In genomic region chr4:165005352-165005751, GRCh38 we compare ENCODE assay signal across 31 cellular contexts. TPM values are rescaled to one million over a fixed set of nuclear protein-coding genes. Genes with fewer than 3 reads are reported as not detected.
"Had no signal": no experiment of that assay in that cellular context is flagged by ENCODE, and none has a peak within 500 bp of the region (broad histone marks: within the 10 kb centered on the region; RNA-seq: fewer than 3 reads in every experiment).

No MANE protein-coding gene starts in this region.

- H3K4me1 Mint-ChIP-seq: brain had no signal

- DNase-seq: activated CD4-positive, alpha-beta memory T cell treated with anti-CD3 and anti-CD28 coated beads, Interleukin-2, amount 10 ng/mL, durations not matched to agents 7 days and 5 days; activated CD4-positive, alpha-beta T cell treated with anti-CD3 and anti-CD28 coated beads for 1 hour; activated CD4-positive, alpha-beta T cell treated with anti-CD3 and anti-CD28 coated beads for 4 hours; activated CD4-positive, alpha-beta T cell treated with anti-CD3 and anti-CD28 coated beads, Interleukin-2, amount 10 ng/mL, durations not matched to agents 7 days and 5 days; activated CD4-positive, alpha-beta T cell treated with anti-CD3 and anti-CD28 coated beads, Interleukin-2, amount 50 U/mL, for 4 hours; activated CD8-positive, alpha-beta memory T cell treated with anti-CD3 and anti-CD28 coated beads, Interleukin-2, amount 50 U/mL, for 48 hours; activated gamma-delta T cell; activated naive CD4-positive, alpha-beta T cell; activated naive CD4-positive, alpha-beta T cell treated with anti-CD3 and anti-CD28 coated beads, Interleukin-2, amount 10 ng/mL, durations not matched to agents 7 days and 5 days; activated naive CD8-positive, alpha-beta T cell treated with anti-CD3 and anti-CD28 coated beads, Interleukin-2, amount 10 ng/mL, durations not matched to agents 7 days and 5 days; activated T-cell treated with anti-CD3 and anti-CD28 coated beads for 4 hours; activated T-cell treated with anti-CD3 and anti-CD28 coated beads, Interleukin-2, amount 50 U/mL, for 24 hours; activated T-cell treated with anti-CD3 and anti-CD28 coated beads, Interleukin-2, amount 50 U/mL, for 72 hours; caudate nucleus; cortex of kidney; dermis blood vessel endothelial cell; effector CD4-positive, alpha-beta T cell; effector memory CD8-positive, alpha-beta T cell; erythroblast; foreskin keratinocyte; gastrocnemius medialis; heart right ventricle; T-helper 2 cell had no signal

- H3K27ac ChIP-seq: ascending aorta, esophagus muscularis mucosa, foreskin keratinocyte, gastrocnemius medialis, heart right ventricle had no signal

- H3K36me3 Mint-ChIP-seq: activated naive CD4-positive, alpha-beta T cell treated with anti-CD3 and anti-CD28 coated beads, Interleukin-2, amount 10 ng/mL, durations not matched to agents 7 days and 5 days; activated naive CD4-positive, alpha-beta T cell treated with anti-CD3 and anti-CD28 coated beads, Interleukin-2, amount 50 U/mL, for 72 hours; activated naive CD8-positive, alpha-beta T cell treated with anti-CD3 and anti-CD28 coated beads, Interleukin-2, amount 10 ng/mL, durations not matched to agents 7 days and 5 days; brain; WTC11 had no signal

- H3K4me3 Mint-ChIP-seq: activated CD4-positive, alpha-beta memory T cell treated with anti-CD3 and anti-CD28 coated beads, Interleukin-2, amount 10 ng/mL, durations not matched to agents 7 days and 5 days; activated CD4-positive, alpha-beta T cell treated with anti-CD3 and anti-CD28 coated beads, Interleukin-2, amount 10 ng/mL, durations not matched to agents 7 days and 5 days; activated naive CD4-positive, alpha-beta T cell treated with anti-CD3 and anti-CD28 coated beads, Interleukin-2, amount 10 ng/mL, durations not matched to agents 7 days and 5 days; activated naive CD8-positive, alpha-beta T cell treated with anti-CD3 and anti-CD28 coated beads, Interleukin-2, amount 10 ng/mL, durations not matched to agents 7 days and 5 days; activated T-cell treated with anti-CD3 and anti-CD28 coated beads, Interleukin-2, amount 50 U/mL, for 24 hours; activated T-cell treated with anti-CD3 and anti-CD28 coated beads, Interleukin-2, amount 50 U/mL, for 72 hours; brain; effector memory CD8-positive, alpha-beta T cell; WTC11 had no signal

- H3K36me3 ChIP-seq: ascending aorta, esophagus muscularis mucosa, gastrocnemius medialis, heart right ventricle had no signal

- H3K4me3 ChIP-seq: ascending aorta, esophagus muscularis mucosa, gastrocnemius medialis, heart right ventricle had no signal

- H3K4me1 ChIP-seq: ascending aorta, foreskin keratinocyte, gastrocnemius medialis, heart right ventricle had no signal

- H3K27me3 ChIP-seq: ascending aorta, esophagus muscularis mucosa, foreskin keratinocyte, gastrocnemius medialis had no signal

- ATAC-seq: activated naive CD4-positive, alpha-beta T cell treated with anti-CD3 and anti-CD28 coated beads, Interleukin-2, amount 50 U/mL, for 72 hours; activated T-cell treated with anti-CD3 and anti-CD28 coated beads, Interleukin-2, amount 50 U/mL, for 72 hours; effector memory CD8-positive, alpha-beta T cell; foreskin keratinocyte; gastrocnemius medialis; heart right ventricle; WTC11 had no signal

- H3K9me3 Mint-ChIP-seq: activated CD4-positive, alpha-beta memory T cell treated with anti-CD3 and anti-CD28 coated beads, Interleukin-2, amount 10 ng/mL, durations not matched to agents 7 days and 5 days; activated CD4-positive, alpha-beta T cell treated with anti-CD3 and anti-CD28 coated beads, Interleukin-2, amount 10 ng/mL, durations not matched to agents 7 days and 5 days; activated naive CD4-positive, alpha-beta T cell treated with anti-CD3 and anti-CD28 coated beads, Interleukin-2, amount 10 ng/mL, durations not matched to agents 7 days and 5 days; activated naive CD4-positive, alpha-beta T cell treated with anti-CD3 and anti-CD28 coated beads, Interleukin-2, amount 50 U/mL, for 72 hours; activated naive CD8-positive, alpha-beta T cell treated with anti-CD3 and anti-CD28 coated beads, Interleukin-2, amount 10 ng/mL, durations not matched to agents 7 days and 5 days; activated T-cell treated with anti-CD3 and anti-CD28 coated beads, Interleukin-2, amount 50 U/mL, for 24 hours; activated T-cell treated with anti-CD3 and anti-CD28 coated beads, Interleukin-2, amount 50 U/mL, for 72 hours; brain; effector memory CD8-positive, alpha-beta T cell; WTC11 had no signal

- H3K9me3 ChIP-seq: ascending aorta, esophagus muscularis mucosa, gastrocnemius medialis, heart right ventricle had no signal

- H3K27ac Mint-ChIP-seq: activated CD4-positive, alpha-beta memory T cell treated with anti-CD3 and anti-CD28 coated beads, Interleukin-2, amount 10 ng/mL, durations not matched to agents 7 days and 5 days; activated CD4-positive, alpha-beta T cell treated with anti-CD3 and anti-CD28 coated beads, Interleukin-2, amount 10 ng/mL, durations not matched to agents 7 days and 5 days; activated naive CD4-positive, alpha-beta T cell treated with anti-CD3 and anti-CD28 coated beads, Interleukin-2, amount 10 ng/mL, durations not matched to agents 7 days and 5 days; activated naive CD4-positive, alpha-beta T cell treated with anti-CD3 and anti-CD28 coated beads, Interleukin-2, amount 50 U/mL, for 72 hours; activated naive CD8-positive, alpha-beta T cell treated with anti-CD3 and anti-CD28 coated beads, Interleukin-2, amount 10 ng/mL, durations not matched to agents 7 days and 5 days; activated T-cell treated with anti-CD3 and anti-CD28 coated beads, Interleukin-2, amount 50 U/mL, for 24 hours; activated T-cell treated with anti-CD3 and anti-CD28 coated beads, Interleukin-2, amount 50 U/mL, for 72 hours; effector memory CD8-positive, alpha-beta T cell; WTC11 had no signal

RNA-seq across cellular contexts. Expression of gene TRIM60, which starts 26.4 kb away (rescaled TPM):
- total RNA-seq: activated CD4-positive, alpha-beta memory T cell treated with anti-CD3 and anti-CD28 coated beads, Interleukin-2, amount 10 ng/mL, durations not matched to agents 7 days and 5 days; activated CD4-positive, alpha-beta T cell treated with anti-CD3 and anti-CD28 coated beads, Interleukin-2, amount 10 ng/mL, durations not matched to agents 7 days and 5 days; activated naive CD4-positive, alpha-beta T cell treated with anti-CD3 and anti-CD28 coated beads, Interleukin-2, amount 50 U/mL, for 72 hours; activated naive CD8-positive, alpha-beta T cell treated with anti-CD3 and anti-CD28 coated beads, Interleukin-2, amount 10 ng/mL, durations not matched to agents 7 days and 5 days; activated T-cell treated with anti-CD3 and anti-CD28 coated beads, Interleukin-2, amount 50 U/mL, for 72 hours; ascending aorta; chondrocyte; dermis blood vessel endothelial cell; esophagus muscularis mucosa; foreskin keratinocyte; gastrocnemius medialis; glomerular endothelial cell; heart right ventricle; T-helper 1 cell treated with Interleukin-12 subunit alpha and Interleukin-12 subunit beta and Interleukin-4 antibody, amounts not matched to agents 30 ng/mL and 1 ng/mL, for 36 hours; WTC11 had no signal
- polyA plus RNA-seq: foreskin keratinocyte, heart right ventricle had no signal

RNA-seq across cellular contexts. Expression of gene TRIM61, which starts 27.9 kb away (rescaled TPM):
- total RNA-seq: ascending aorta, dermis blood vessel endothelial cell, glomerular endothelial cell had no signal

RNA-seq across cellular contexts. Expression of gene TRIM75, which starts 48.3 kb away (rescaled TPM):
- total RNA-seq: activated CD4-positive, alpha-beta memory T cell treated with anti-CD3 and anti-CD28 coated beads, Interleukin-2, amount 10 ng/mL, durations not matched to agents 7 days and 5 days; activated CD4-positive, alpha-beta T cell treated with anti-CD3 and anti-CD28 coated beads, Interleukin-2, amount 10 ng/mL, durations not matched to agents 7 days and 5 days; activated naive CD4-positive, alpha-beta T cell treated with anti-CD3 and anti-CD28 coated beads, Interleukin-2, amount 50 U/mL, for 72 hours; activated naive CD8-positive, alpha-beta T cell treated with anti-CD3 and anti-CD28 coated beads, Interleukin-2, amount 10 ng/mL, durations not matched to agents 7 days and 5 days; activated T-cell treated with anti-CD3 and anti-CD28 coated beads, Interleukin-2, amount 50 U/mL, for 72 hours; ascending aorta; chondrocyte; dermis blood vessel endothelial cell; esophagus muscularis mucosa; foreskin keratinocyte; gastrocnemius medialis; glomerular endothelial cell; heart right ventricle; T-helper 1 cell treated with Interleukin-12 subunit alpha and Interleukin-12 subunit beta and Interleukin-4 antibody, amounts not matched to agents 30 ng/mL and 1 ng/mL, for 36 hours; WTC11 had no signal
- polyA plus RNA-seq: foreskin keratinocyte, heart right ventricle had no signal
